In the genomic region with DNA sequence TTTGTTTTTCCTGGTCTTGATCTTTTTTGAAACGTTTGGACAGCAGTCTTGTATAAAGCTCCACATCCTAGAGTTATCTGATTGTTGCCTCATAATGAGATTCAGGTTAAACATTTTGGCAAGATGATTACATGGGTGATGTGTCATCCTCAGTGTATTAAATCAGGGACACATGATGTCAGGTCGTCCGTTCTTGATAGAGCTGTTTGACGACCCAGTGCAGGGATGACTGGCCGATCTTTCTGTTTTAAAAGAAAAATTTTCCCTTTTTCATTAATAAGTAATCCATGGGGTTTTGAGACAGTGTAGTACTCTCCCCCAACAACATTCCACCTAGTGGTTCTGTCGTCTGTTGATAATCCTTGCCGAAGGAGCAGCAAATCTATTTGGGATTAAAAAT, we compare ENCODE assay signal across 20 cellular contexts. TPM values are rescaled to one million over a fixed set of nuclear protein-coding genes. Genes with fewer than 3 reads are reported as not detected.
DNase-seq lines count a peak whose midpoint lies in the region; ATAC-seq and TF ChIP-seq lines count a peak whose summit lies in the region.
"Had no signal": no experiment of that assay in that cellular context is flagged by ENCODE, and none has a peak within 500 bp of the region (broad histone marks: within the 10 kb centered on the region; RNA-seq: fewer than 3 reads in every experiment).

No MANE protein-coding gene starts in this region.

- no TSS peak for BruUV-seq in IMR-90 (replicated peaks; lab: Mats Ljungman, UMichigan)

- no peak for TF ChIP-seq POLR2A in IMR-90 (IDR thresholded peaks at IDR 0.05; ENCODE audit: low read depth, low read length)

- no peak for TF ChIP-seq CTCF in IMR-90 (conservative IDR thresholded peaks at IDR 0.05; ENCODE audit: low read depth, low read length)
- TF ChIP-seq CTCF in epithelial cell of proximal tubule (conservative IDR thresholded peaks at IDR 0.05; ENCODE audit: low read depth, low read length), result no peak
- TF ChIP-seq CTCF in heart right ventricle (IDR thresholded peaks at IDR 0.05), result no peak

- no peak overlapping the region for H4K8ac ChIP-seq in IMR-90 (ENCODE audit: low read depth in 2 of 2, low read length in 2 of 2)

- no peaks in the 10 kb centered on the region for H3K79me1 ChIP-seq in IMR-90 (ENCODE audit: low read depth in 1 of 2, low read length in 2 of 2)

- H3K4me1 ChIP-seq in IMR-90 (ENCODE audit: control insufficient read depth, insufficient read depth, low read length), result no peaks in the 10 kb centered on the region
- H3K4me1 ChIP-seq in heart right ventricle, result no peaks in the 10 kb centered on the region
- H3K4me1 ChIP-seq: BE2C had no signal

- no peak overlapping the region for H2AFZ ChIP-seq in IMR-90 (replicated peaks; ENCODE audit: low read length, poor library complexity)

- H2AK9ac ChIP-seq in IMR-90 (replicated peaks; ENCODE audit: low read depth, low read length, poor library complexity), result peak overlapping the region; percentile 48

- no peak overlapping the region for H3K4me2 ChIP-seq in IMR-90 (ENCODE audit: low read depth, low read length)

- no peak overlapping the region for H3K18ac ChIP-seq in IMR-90 (ENCODE audit: low read depth, low read length)

- no CpG with 5 or more reads among the region's 7 CpGs for whole genome bisulfite sequencing in IMR-90 (ENCODE audit: extremely low coverage in 2 of 2, insufficient read length in 1 of 2), 2 experiments
- WGBS in heart right ventricle, 2 donors, result 67 to 80% methylated on average over 7 of the region's 7 CpGs

- peak overlapping the region; percentile 58; the same call in 1 of the 2 replicates for H2BK20ac ChIP-seq in IMR-90 (ENCODE audit: low read depth, low read length)

- ATAC-seq in GM18508 (IDR thresholded peaks at IDR 0.05; ENCODE audit: insufficient read depth, unreplicated experiment), result peak; percentile 68
- ATAC-seq in GM21619 (IDR thresholded peaks at IDR 0.05; ENCODE audit: unreplicated experiment), result peak; percentile 42
- ATAC-seq in IMR-90 (ENCODE audit: low read depth), result no peak
- ATAC-seq in GM21786 (IDR thresholded peaks at IDR 0.05; ENCODE audit: unreplicated experiment), result no peak
- ATAC-seq in heart right ventricle, result no peak

- no peak overlapping the region for H3K9ac ChIP-seq in IMR-90 (ENCODE audit: low read depth, low read length)

- H4K91ac ChIP-seq in IMR-90 (ENCODE audit: insufficient read depth, low read depth, low read length), result no peak overlapping the region

- CTCF ChIA-PET in IMR-90 (lab: Yijun Ruan, JAX), result interaction anchor here (0.5 to 3.6 kb wide), 7 partner anchors 95 to 328 kb away, joined by 3 to 22 read pairs (median 5); no protein-coding TSS in a partner anchor

- POLR2A ChIA-PET in IMR-90 (lab: Charles Lee; ENCODE audit: unreplicated experiment), result interaction anchor here (0.6 kb wide), 1 partner anchor 321 kb away, joined by 4 read pairs; no protein-coding TSS in a partner anchor

- no peaks in the 10 kb centered on the region for H3K36me3 ChIP-seq in IMR-90 (ENCODE audit: control insufficient read depth, insufficient read depth, low read length)
- no peaks in the 10 kb centered on the region for H3K36me3 ChIP-seq in heart right ventricle
- H3K36me3 ChIP-seq: BE2C had no signal

- no peak overlapping the region for H3K23ac ChIP-seq in IMR-90 (ENCODE audit: low read depth, low read length)

- no peaks in the 10 kb centered on the region for H3K9me3 ChIP-seq in IMR-90 (ENCODE audit: control insufficient read depth, insufficient read depth, low read length)
- H3K9me3 ChIP-seq in heart right ventricle, result no peaks in the 10 kb centered on the region
- H3K9me3 ChIP-seq: BE2C had no signal

- peak overlapping the region; percentile 56; the same call in 1 of the 2 replicates for H2BK120ac ChIP-seq in IMR-90 (ENCODE audit: low read depth, low read length)

- H2BK5ac ChIP-seq in IMR-90 (ENCODE audit: low read depth, low read length, poor library complexity, severe bottlenecking), result no peak overlapping the region

- no peak overlapping the region for H2BK15ac ChIP-seq in IMR-90 (ENCODE audit: low read depth, low read length)

- H3K27ac ChIP-seq in IMR-90 (ENCODE audit: insufficient read depth, low read length) (no peak overlapping the region), heart right ventricle (no peak overlapping the region)
- H3K27ac ChIP-seq: RWPE1 had no signal

- no peak overlapping the region for H3K4ac ChIP-seq in IMR-90 (ENCODE audit: low read depth, low read length)

- no peak for TF ChIP-seq RAD21 in IMR-90 (IDR thresholded peaks at IDR 0.05; ENCODE audit: low read length)

- no peak overlapping the region for H3K56ac ChIP-seq in IMR-90 (ENCODE audit: extremely low read depth, insufficient read depth, low read length)

- DNase-seq in IMR-90 (no peak), epithelial cell of proximal tubule (ENCODE audit: low read depth) (peak; percentile 38), foreskin melanocyte (no peak), NCI-H1105 (lab: John Stamatoyannopoulos, UW) (no peak), heart right ventricle (no peak)
- DNase-seq: 8988T; BE2C; CD4-positive, alpha-beta T cell; DMS53; H9; NCI-H187; NCI-H345; NCI-H526; NK-92 treated with Interleukin-12 subunit alpha and Interleukin-12 subunit beta, amount 100 ng/mL, for 24 hours; OCI-M1; SW 1271 had no signal

- H3K27me3 ChIP-seq in IMR-90 (ENCODE audit: control insufficient read depth, insufficient read depth, low read length), result no peaks in the 10 kb centered on the region
- H3K27me3 ChIP-seq in heart right ventricle, result peaks cover 0 to 33% (median 13%) of the 10 kb centered on the region in 7 donors
- H3K27me3 ChIP-seq: BE2C had no signal

- dilution Hi-C loops in IMR-90 (cut with HindIII; ENCODE audit: low sequenced_read_pairs, unreplicated experiment), result no loop called here

- in situ Hi-C loops in IMR-90 (cut with MboI; ENCODE audit: low sequenced_read_pairs), result no loop called here

- no peak overlapping the region; the same call in 1 of the 2 replicates for H3K14ac ChIP-seq in IMR-90 (replicated peaks; ENCODE audit: low read depth, low read length)

- H3K9me1 ChIP-seq in IMR-90 (ENCODE audit: insufficient read depth, low read length), result no peaks in the 10 kb centered on the region

- no peak overlapping the region for H4K5ac ChIP-seq in IMR-90 (ENCODE audit: low read depth, low read length)

- intact Hi-C loops in IMR-90 (cut with micrococcal nuclease), result loop anchor here (2.0 to 10.0 kb wide), 3 partner anchors 91 to 828 kb away; no protein-coding TSS in a partner anchor
- intact Hi-C loops in heart right ventricle (cut with DNase I), result loop anchor here in 5 of 10 donors (5.0 to 10.0 kb wide), 2 partner anchors 326 to 328 kb away; no protein-coding TSS in a partner anchor

- H3K4me3 ChIP-seq in IMR-90 (ENCODE audit: insufficient read depth, low read depth, low read length), result no peak overlapping the region
- no peak overlapping the region for H3K4me3 ChIP-seq in epithelial cell of proximal tubule (ENCODE audit: low read depth, low read length)
- no peak overlapping the region for H3K4me3 ChIP-seq in heart right ventricle

- no peak overlapping the region for H2AK5ac ChIP-seq in IMR-90 (ENCODE audit: low read depth, low read length)

- H4K20me1 ChIP-seq in IMR-90 (ENCODE audit: insufficient read depth, low read length), result no peaks in the 10 kb centered on the region

TF ChIP-seq in IMR-90, 13 proteins besides CTCF, POLR2A, EP300 and RAD21:
- TF ChIP-seq MAFK (IDR thresholded peaks at IDR 0.05; ENCODE audit: low read depth, low read length), result no peak
- TF ChIP-seq MXI1 (IDR thresholded peaks at IDR 0.05; ENCODE audit: borderline replicate concordance, low read depth, low read length), result no peak
- no peak for TF ChIP-seq BHLHE40 (IDR thresholded peaks at IDR 0.05; ENCODE audit: low read depth, low read length)
- no peak for TF ChIP-seq RCOR1 (IDR thresholded peaks at IDR 0.05; ENCODE audit: insufficient replicate concordance, low read length)
TF ChIP-seq in IMR-90: peak in this region for 0.

RNA-seq across cellular contexts. Expression of a gene that starts 44.5 kb away (rescaled TPM):
- total RNA-seq in IMR-90 (2012; rRNA removed), result 34.4 and 43.0 TPM in 2 replicates
- 32.1 and 46.4 TPM in 2 replicates for polyA plus RNA-seq in IMR-90 (2012; rRNA removed)
- 5.3 and 22.9 TPM in 2 replicates for polyA plus RNA-seq in IMR-90 (2012; cell fraction: cytosol; rRNA removed)
- polyA plus RNA-seq in IMR-90 (2012; cell fraction: nucleus; rRNA removed; ENCODE audit: low replicate concordance), result 5.4 and 32.1 TPM in 2 replicates
- total RNA-seq in epithelial cell of proximal tubule, result 1.6 and 1.9 TPM in 2 replicates
- under 1 TPM in 2 of 10 donors, not detected in 8; 0.14 to 0.20 TPM for total RNA-seq in heart right ventricle
- polyA plus RNA-seq in heart right ventricle, result under 1 TPM in 1 of 2 donors, not detected in 1; 0.12 TPM
- total RNA-seq: H9 had no signal

Comparison
In these comparisons a context has a peak if more than half of its experiments do, and no peak if none do; other contexts are left out.
1. ATAC-seq: peak in GM18508 (single experiment) and GM21619 (single experiment); none in IMR-90 (single experiment), GM21786 (single experiment) and heart right ventricle (0 of 8).
2. RNA of a gene that starts 44.5 kb away (total RNA-seq): 34.4 to 43.0 TPM in IMR-90; 1.6 to 1.9 TPM in epithelial cell of proximal tubule and 0.14 to 0.20 TPM in heart right ventricle; every median in the first group is over 10 times any median in the second.